Comparison of ENCODE assay signal across 1 cellular context in genomic region chr22:21701384-21701971, GRCh38.
TF ChIP-seq lines count a peak whose summit lies in the region.

No MANE protein-coding gene starts in this region.

TF ChIP-seq in endothelial cell of umbilical vein, 7 proteins besides CTCF, POLR2A, EP300 and RAD21:
- TF ChIP-seq FOS (IDR thresholded peaks at IDR 0.05; ENCODE audit: borderline replicate concordance, insufficient read depth, low read length) (no peak), MAX (IDR thresholded peaks at IDR 0.05; ENCODE audit: insufficient read depth, insufficient read length) (no peak), GATA2 (IDR thresholded peaks at IDR 0.05; ENCODE audit: insufficient read depth, insufficient read length, low read depth, low read length) (no peak), EZH2 (IDR thresholded peaks at IDR 0.05; ENCODE audit: borderline replicate concordance, low read depth, low read length, severe bottlenecking) (no peak), POLR2AphosphoS5 (IDR thresholded peaks at IDR 0.05; ENCODE audit: insufficient read depth, low read depth, low read length) (no peak), MYC (IDR thresholded peaks at IDR 0.05; ENCODE audit: low read depth, low read length) (no peak), JUN (IDR thresholded peaks at IDR 0.05; ENCODE audit: borderline replicate concordance, insufficient read depth, insufficient read length, low read depth) (no peak)
TF ChIP-seq in endothelial cell of umbilical vein: peak in this region for 0.
